ENCODE assay signal across 13 cellular contexts in genomic region chr22:42623301-42623751, GRCh38. TPM values are rescaled to one million over a fixed set of nuclear protein-coding genes. Genes with fewer than 3 reads are reported as not detected.
A peak's percentile ranks its signal among the peaks of the same experiment; 100 is the strongest.
DNase-seq lines count a peak whose midpoint lies in the region; ATAC-seq and TF ChIP-seq lines count a peak whose summit lies in the region.
"Had no signal": no experiment of that assay in that cellular context is flagged by ENCODE, and none has a peak within 500 bp of the region (broad histone marks: within the 10 kb centered on the region; RNA-seq: fewer than 3 reads in every experiment).

No MANE protein-coding gene starts in this region.

- POLR2A ChIA-PET in naive thymus-derived CD4-positive, alpha-beta T cell (lab: Charles Lee) = interaction anchor here (2.1 kb wide), 1 partner anchor 7 kb away, joined by 9 read pairs; no protein-coding TSS in a partner anchor

- H4K20me1 ChIP-seq in BLaER1 treated with 17β-estradiol and CSF1 and Interleukin-3, amounts not matched to agents 10 nM and 100 nM = peaks cover 21 to 94% (median 29%) of the 10 kb centered on the region in 11 experiments; a peak in 21 of 22 replicates
- H4K20me1 ChIP-seq in Karpas-422 (ENCODE audit: insufficient read depth, low read depth, low read length) = no peaks in the 10 kb centered on the region

- H3K36me3 Mint-ChIP-seq in naive thymus-derived CD4-positive, alpha-beta T cell = peaks cover 0 to 11% (median 4%) of the 10 kb centered on the region in 5 donors
- peaks cover 0 to 13% (median 0%) of the 10 kb centered on the region in 3 donors for H3K36me3 Mint-ChIP-seq in immature natural killer cell
- H3K36me3 Mint-ChIP-seq: activated naive CD8-positive, alpha-beta T cell had no signal

- peak overlapping the region in 9 of 11 experiments; percentile 19 to 70 (median 39); a peak in 13 of 22 replicates for H3K27ac ChIP-seq in BLaER1 treated with 17β-estradiol and CSF1 and Interleukin-3, amounts not matched to agents 10 nM and 100 nM
- H3K27ac ChIP-seq in Karpas-422 (ENCODE audit: low read length) (peak overlapping the region; percentile 62), VCaP (peak overlapping the region; percentile 97)
- H3K27ac ChIP-seq in naive thymus-derived CD4-positive, alpha-beta T cell (ENCODE audit: low read depth, low read length) = no peak overlapping the region
- H3K27ac ChIP-seq: cardiac muscle cell had no signal

- H2AFZ ChIP-seq in Karpas-422 (ENCODE audit: low read length) = no peak overlapping the region

- H3K27ac Mint-ChIP-seq in naive thymus-derived CD4-positive, alpha-beta T cell = no peak overlapping the region
- H3K27ac Mint-ChIP-seq in immature natural killer cell = no peak overlapping the region
- H3K27ac Mint-ChIP-seq: activated naive CD8-positive, alpha-beta T cell; nephron had no signal

- DNase-seq in Karpas-422 (peak; percentile 61), AML-193 (lab: John Stamatoyannopoulos, UW) (no peak), immature natural killer cell (no peak), RPMI8226 (no peak)
- DNase-seq in naive thymus-derived CD4-positive, alpha-beta T cell = no peak
- DNase-seq: NCI-H1436 treated with DMSO at 0.1 percent for 48 hours had no signal

- peaks cover 0 to 6% (median 5%) of the 10 kb centered on the region in 7 donors for H3K4me1 Mint-ChIP-seq in naive thymus-derived CD4-positive, alpha-beta T cell
- H3K4me1 Mint-ChIP-seq in immature natural killer cell = peaks cover 0 to 5% of the 10 kb centered on the region in 2 donors

- no peak overlapping the region for H3K4me3 ChIP-seq in BLaER1 treated with 17β-estradiol and CSF1 and Interleukin-3, amounts not matched to agents 10 nM and 100 nM
- no peak overlapping the region for H3K4me3 ChIP-seq in Karpas-422 (ENCODE audit: low read length)
- H3K4me3 ChIP-seq in naive thymus-derived CD4-positive, alpha-beta T cell (ENCODE audit: low read length) = no peak overlapping the region
- H3K4me3 ChIP-seq: cardiac muscle cell, thoracic aorta had no signal

- intact Hi-C loops in naive thymus-derived CD4-positive, alpha-beta T cell (cut with micrococcal nuclease) = no loop called here

- no peaks in the 10 kb centered on the region for H3K9me3 Mint-ChIP-seq in naive thymus-derived CD4-positive, alpha-beta T cell
- H3K9me3 Mint-ChIP-seq in immature natural killer cell = no peaks in the 10 kb centered on the region
- H3K9me3 Mint-ChIP-seq: nephron had no signal

- H3K4me3 Mint-ChIP-seq in naive thymus-derived CD4-positive, alpha-beta T cell = no peak overlapping the region
- no peak overlapping the region for H3K4me3 Mint-ChIP-seq in immature natural killer cell
- H3K4me3 Mint-ChIP-seq: activated naive CD8-positive, alpha-beta T cell; nephron had no signal

- no peaks in the 10 kb centered on the region for H3K27me3 Mint-ChIP-seq in naive thymus-derived CD4-positive, alpha-beta T cell
- peaks cover 1 to 4% (median 2%) of the 10 kb centered on the region in 3 donors for H3K27me3 Mint-ChIP-seq in immature natural killer cell (ENCODE audit: low read depth in 3 of 3)
- H3K27me3 Mint-ChIP-seq: activated naive CD8-positive, alpha-beta T cell had no signal

- no peaks in the 10 kb centered on the region for H3K27me3 ChIP-seq in BLaER1 treated with 17β-estradiol and CSF1 and Interleukin-3, amounts not matched to agents 10 nM and 100 nM
- H3K27me3 ChIP-seq in Karpas-422 (ENCODE audit: low read length) = no peaks in the 10 kb centered on the region
- H3K27me3 ChIP-seq in naive thymus-derived CD4-positive, alpha-beta T cell (ENCODE audit: control insufficient read depth in 2 of 2, insufficient read depth in 2 of 2, low read length in 2 of 2) = no peaks in the 10 kb centered on the region
- H3K27me3 ChIP-seq: cardiac muscle cell had no signal

- peaks cover 33 to 64% (median 51%) of the 10 kb centered on the region in 11 experiments for H3K36me3 ChIP-seq in BLaER1 treated with 17β-estradiol and CSF1 and Interleukin-3, amounts not matched to agents 10 nM and 100 nM
- no peaks in the 10 kb centered on the region for H3K36me3 ChIP-seq in Karpas-422 (ENCODE audit: insufficient read depth, low read length)
- H3K36me3 ChIP-seq in naive thymus-derived CD4-positive, alpha-beta T cell (ENCODE audit: control insufficient read depth in 2 of 3, insufficient read depth in 3 of 3, low read length in 3 of 3) = peaks cover 0 to 52% (median 0%) of the 10 kb centered on the region in 3 experiments

- no peaks in the 10 kb centered on the region for H3K9me3 ChIP-seq in BLaER1 treated with 17β-estradiol and CSF1 and Interleukin-3, amounts not matched to agents 10 nM and 100 nM (replicated peaks in 1 of 11)
- H3K9me3 ChIP-seq in Karpas-422 (ENCODE audit: low read length) = no peaks in the 10 kb centered on the region
- no peaks in the 10 kb centered on the region for H3K9me3 ChIP-seq in naive thymus-derived CD4-positive, alpha-beta T cell (ENCODE audit: control insufficient read depth in 2 of 3, low read length in 3 of 3)
- H3K9me3 ChIP-seq: thoracic aorta had no signal

- H3K79me2 ChIP-seq in Karpas-422 (ENCODE audit: low read length) = no peaks in the 10 kb centered on the region

- no peaks in the 10 kb centered on the region for H3K9me2 ChIP-seq in Karpas-422 (replicated peaks; ENCODE audit: insufficient read depth, low read length)

- peak overlapping the region in 8 of 11 experiments; percentile 15 to 69 (median 42); a peak in 11 of 22 replicates for H3K9ac ChIP-seq in BLaER1 treated with 17β-estradiol and CSF1 and Interleukin-3, amounts not matched to agents 10 nM and 100 nM
- H3K9ac ChIP-seq in Karpas-422 (ENCODE audit: low read length) = 0 out of 2 replicates have a peak overlapping the region, but pooled peaks have one; percentile 6

- TF ChIP-seq CTCF in VCaP (conservative IDR thresholded peaks at IDR 0.05) = no peak

- CTCF ChIA-PET in naive thymus-derived CD4-positive, alpha-beta T cell (lab: Charles Lee) = no interaction called here

- peaks cover 44 to 65% (median 49%) of the 10 kb centered on the region in 10 experiments for H3K4me1 ChIP-seq in BLaER1 treated with 17β-estradiol and CSF1 and Interleukin-3, amounts not matched to agents 10 nM and 100 nM
- peaks cover 16% of the 10 kb centered on the region for H3K4me1 ChIP-seq in Karpas-422 (ENCODE audit: low read length)
- no peaks in the 10 kb centered on the region for H3K4me1 ChIP-seq in naive thymus-derived CD4-positive, alpha-beta T cell (ENCODE audit: control insufficient read depth in 2 of 2, insufficient read depth in 2 of 2, low read length in 2 of 2)

- peak; percentile 36 for ATAC-seq in naive thymus-derived CD4-positive, alpha-beta T cell
- ATAC-seq in GM19351 (IDR thresholded peaks at IDR 0.05; ENCODE audit: unreplicated experiment) = no peak

- H3K4me2 ChIP-seq in BLaER1 treated with 17β-estradiol and CSF1 and Interleukin-3, amounts not matched to agents 10 nM and 100 nM = peak overlapping the region; percentile 72 to 95 (median 86)
- no peak overlapping the region for H3K4me2 ChIP-seq in Karpas-422 (ENCODE audit: low read depth, low read length, poor library complexity, severe bottlenecking)

RNA-seq across cellular contexts. Expression of gene POLDIP3, which starts 8.6 kb away (rescaled TPM):
- 28.7 and 39.2 TPM in 2 replicates for total RNA-seq in Karpas-422 (2014; rRNA removed; shearing (Covaris generic); ENCODE audit: low replicate concordance)
- 10 to 100 TPM; 62.5 to 86.7 (median 75.2) TPM for total RNA-seq in naive thymus-derived CD4-positive, alpha-beta T cell
- 100 to 1,000 TPM in 1 of 2 donors, 10 to 100 TPM in 1; 60.7 to 109 TPM for polyA plus RNA-seq in naive thymus-derived CD4-positive, alpha-beta T cell
- polyA plus RNA-seq in immature natural killer cell = 10 to 100 TPM; 54.4 to 77.2 (median 73.6) TPM

RNA-seq across cellular contexts. Expression of gene ATP5MGL, which starts 17.1 kb away (rescaled TPM):
- not detected in 2 replicates for total RNA-seq in Karpas-422 (2014; rRNA removed; shearing (Covaris generic); ENCODE audit: low replicate concordance)
- 1 to 10 TPM; 1.1 to 5.0 (median 1.5) TPM for total RNA-seq in naive thymus-derived CD4-positive, alpha-beta T cell
- polyA plus RNA-seq in naive thymus-derived CD4-positive, alpha-beta T cell = under 1 TPM; 0.35 to 0.45 TPM
- under 1 TPM in 1 of 3 donors, not detected in 2; 0.35 TPM for polyA plus RNA-seq in immature natural killer cell
- total RNA-seq: thoracic aorta had no signal

RNA-seq across cellular contexts. Expression of gene CYB5R3, which starts 25.9 kb away (rescaled TPM):
- total RNA-seq in Karpas-422 (2014; rRNA removed; shearing (Covaris generic); ENCODE audit: low replicate concordance) = 27.5 and 30.1 TPM in 2 replicates
- total RNA-seq in naive thymus-derived CD4-positive, alpha-beta T cell = 10 to 100 TPM; 34.3 to 70.6 (median 42.3) TPM
- polyA plus RNA-seq in naive thymus-derived CD4-positive, alpha-beta T cell = 10 to 100 TPM; 38.8 to 74.1 TPM
- polyA plus RNA-seq in immature natural killer cell = 100 to 1,000 TPM in 1 of 3 donors, 10 to 100 TPM in 2; 52.2 to 117 (median 77.7) TPM
